ENCODE assay signal across 8 cellular contexts in the genomic region with DNA sequence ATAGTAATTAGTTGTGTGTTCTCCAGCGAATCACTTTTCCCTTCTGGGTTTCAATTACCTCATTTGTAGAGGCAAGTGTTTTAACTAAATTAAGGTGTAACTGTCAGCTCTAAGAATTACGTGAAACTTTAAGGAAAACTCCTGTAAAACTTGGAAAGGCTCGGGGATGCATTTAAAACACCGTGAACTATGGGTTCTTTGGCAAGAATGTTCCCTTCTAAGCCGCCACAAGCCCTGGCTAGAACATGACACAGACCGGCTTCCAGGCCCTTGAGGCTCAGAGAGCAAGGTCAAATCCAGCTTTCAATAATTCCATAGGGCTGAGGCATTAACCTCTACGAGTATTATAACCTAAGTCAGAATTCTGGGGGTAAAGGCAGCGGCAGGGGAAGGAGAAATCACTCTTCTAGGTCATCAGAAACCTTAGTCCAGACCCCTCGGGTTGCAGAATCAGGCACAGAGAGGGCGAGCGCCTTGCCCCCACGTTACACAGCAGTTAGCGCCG. TPM values are rescaled to one million over a fixed set of nuclear protein-coding genes. Genes with fewer than 3 reads are reported as not detected.
DNase-seq lines count a peak whose midpoint lies in the region; ATAC-seq, FAIRE-seq and TF ChIP-seq lines count a peak whose summit lies in the region.

No MANE protein-coding gene starts in this region.

- peaks cover 5% of the 10 kb centered on the region; the same call in 1 of the 2 replicates for H4K20me1 ChIP-seq in HepG2 (ENCODE audit: insufficient read depth, low read length)

- intact Hi-C loops in HepG2 (cut with micrococcal nuclease; ENCODE audit: unreplicated experiment) (loop anchor here (2.0 kb wide), 1 partner anchor 81 kb away; no protein-coding TSS in a partner anchor), transverse colon (cut with DNase I; ENCODE audit: low total_unique reads) (loop anchor here (5.0 kb wide), 1 partner anchor 82 kb away; no protein-coding TSS in a partner anchor)

- H2AFZ ChIP-seq in HepG2 (ENCODE audit: low read length): peak overlapping the region; percentile 48

- 2% methylated on average over 8 of the region's 14 CpGs for WGBS in HepG2 (ENCODE audit: low lambda C conversion rate)
- WGBS in transverse colon (ENCODE audit: low coverage in 1 of 2), 2 donors: 6 to 35% methylated on average over 5 to 12 of the region's 14 CpGs

- TF ChIP-seq EP300 in HepG2 (IDR thresholded peaks at IDR 0.05; ENCODE audit: low read depth in 2 of 2, low read length in 2 of 2) (no peak), HepG2 (CRISPR knock-in tag; IDR thresholded peaks at IDR 0.05; ENCODE audit: borderline replicate concordance) (no peak), transverse colon (IDR thresholded peaks at IDR 0.05; ENCODE audit: low read depth) (no peak)

- DNase-seq in G401 (ENCODE audit: low spot score) (peak; percentile 34), H54 (ENCODE audit: insufficient read length, low spot score) (peak; percentile 7), NB4 (ENCODE audit: low read depth) (no peak), choroid plexus epithelial cell (ENCODE audit: low read depth) (peak; percentile 20), HepG2 (ENCODE audit: low spot score) (peak; percentile 46), transverse colon (peak; percentile 15)
- DNase-seq in NK-92 treated with Interleukin-12 subunit alpha and Interleukin-12 subunit beta, amount 100 ng/mL, for 24 hours (lab: John Stamatoyannopoulos, UW): no peak

- H3K27me3 ChIP-seq in HepG2 (ENCODE audit: control insufficient read depth in 1 of 2, insufficient read depth in 2 of 2, low read length in 2 of 2) (peaks cover 0 to 3% of the 10 kb centered on the region in 2 experiments; a peak in 1 of 5 replicates), transverse colon (no peaks in the 10 kb centered on the region)

- H3K9ac ChIP-seq in HepG2 (ENCODE audit: insufficient read depth, low read depth, low read length): peak overlapping the region; percentile 89

- TSS peak; percentile 61 for BruUV-seq in HepG2 (replicated peaks; lab: Mats Ljungman, UMichigan)

- TF ChIP-seq POLR2A in H54 (IDR thresholded peaks at IDR 0.05; ENCODE audit: low read depth, low read length): no peak
- no peak for TF ChIP-seq POLR2A in NB4 (IDR thresholded peaks at IDR 0.05; ENCODE audit: extremely low read depth, insufficient read length)
- TF ChIP-seq POLR2A in HepG2 (IDR thresholded peaks at IDR 0.05; ENCODE audit: insufficient read depth in 1 of 2, low read depth in 2 of 2, low read length in 2 of 2): no peak
- no peak for TF ChIP-seq POLR2A in transverse colon (IDR thresholded peaks at IDR 0.05)

- H3K9me3 ChIP-seq in HepG2 (ENCODE audit: low read length) (no peaks in the 10 kb centered on the region), transverse colon (no peaks in the 10 kb centered on the region)

- peak overlapping the region; percentile 82 for H3K4me2 ChIP-seq in HepG2 (ENCODE audit: low read depth, low read length)

- H3K4me1 ChIP-seq in HepG2 (ENCODE audit: insufficient read depth, low read length) (peaks cover 55% of the 10 kb centered on the region), transverse colon (peaks cover 0 to 27% (median 12%) of the 10 kb centered on the region in 4 donors)

- H3K36me3 ChIP-seq in HepG2 (replicated peaks in 1 of 2; ENCODE audit: control insufficient read depth in 1 of 2, insufficient read depth in 2 of 2, low read length in 2 of 2) (no peaks in the 10 kb centered on the region), transverse colon (no peaks in the 10 kb centered on the region)

- H3K79me2 ChIP-seq in HepG2 (ENCODE audit: insufficient read depth, low read length): peaks cover 47% of the 10 kb centered on the region

- FAIRE-seq in H54 (lab: Jason Lieb, UNC): no peak
- peak; percentile 21 for FAIRE-seq in HepG2 (lab: Jason Lieb, UNC)

- POLR2A ChIA-PET in HepG2 (lab: Yijun Ruan, JAX): interaction anchor here (0.7 to 1.8 kb wide), 5 partner anchors 13 to 59 kb away, joined by 3 to 13 read pairs (median 5); no protein-coding TSS in a partner anchor

- in situ Hi-C loops in G401 (cut with HindIII; ENCODE audit: low sequenced_read_pairs) (no loop called here), HepG2 (cut with HindIII; ENCODE audit: extremely low pct_ligation_motif_present, low pct_unique_long_range_greater_than_20kb) (no loop called here), transverse colon (cut with MboI; ENCODE audit: low pct_ligation_motif_present in 1 of 4, low pct_unique_long_range_greater_than_20kb in 1 of 4, low sequenced_read_pairs in 3 of 4) (no loop called here)

- no peak for TF ChIP-seq RAD21 in HepG2 (CRISPR knock-in tag; IDR thresholded peaks at IDR 0.05)

- peak overlapping the region; percentile 91 for H3K4me3 ChIP-seq in NB4 (ENCODE audit: low read depth, low read length)
- H3K4me3 ChIP-seq in choroid plexus epithelial cell (ENCODE audit: low read depth, low read length): peak overlapping the region; percentile 82
- peak overlapping the region; percentile 78 to 96 (median 88) for H3K4me3 ChIP-seq in HepG2 (replicated peaks in 1 of 3; ENCODE audit: insufficient read depth in 1 of 3, low read depth in 2 of 3, low read length in 3 of 3)
- peak overlapping the region; percentile 55 to 93 (median 73) for H3K4me3 ChIP-seq in transverse colon

- CTCF ChIA-PET in HepG2 (lab: Yijun Ruan, JAX; ENCODE audit: low intra/inter-chr PET ratio, low total read pairs): no interaction called here

- H3K27ac ChIP-seq in HepG2 (ENCODE audit: extremely low read length, insufficient read depth, low read length) (peak overlapping the region; percentile 81), transverse colon (peak overlapping the region; percentile 85 to 95 (median 88))

- TF ChIP-seq CTCF in NB4 (IDR thresholded peaks at IDR 0.05; ENCODE audit: low read depth, low read length): no peak
- TF ChIP-seq CTCF in choroid plexus epithelial cell (conservative IDR thresholded peaks at IDR 0.05; ENCODE audit: low read depth, low read length): no peak
- TF ChIP-seq CTCF in HepG2 (CRISPR knock-in tag; IDR thresholded peaks at IDR 0.05): no peak
- TF ChIP-seq CTCF in transverse colon (IDR thresholded peaks at IDR 0.05): no peak

- ATAC-seq in HepG2: peak; percentile 75
- no peak for ATAC-seq in GM19467 (IDR thresholded peaks at IDR 0.05; ENCODE audit: unreplicated experiment)

TF ChIP-seq in HepG2, 621 proteins besides CTCF, POLR2A, EP300 and RAD21:
- TF ChIP-seq KDM1A (CRISPR knock-in tag; IDR thresholded peaks at IDR 0.05) (peak; percentile 86; the same call in 1 of the 2 replicates), ZNF776 (CRISPR knock-in tag; IDR thresholded peaks at IDR 0.05) (no peak), ZMYM2 (CRISPR knock-in tag; IDR thresholded peaks at IDR 0.05) (0 out of 2 replicates have a peak, but pooled peaks have one; percentile 61), CEBPB (IDR thresholded peaks at IDR 0.05; ENCODE audit: borderline replicate concordance, low read depth, low read length) (no peak), ZMYM3 (CRISPR knock-in tag; IDR thresholded peaks at IDR 0.05) (peak; percentile 91; the same call in 1 of the 2 replicates), SMAD3 (CRISPR knock-in tag; IDR thresholded peaks at IDR 0.05) (no peak), NFATC3 (CRISPR knock-in tag; IDR thresholded peaks at IDR 0.05) (no peak), SNAI1 (CRISPR knock-in tag; IDR thresholded peaks at IDR 0.05; ENCODE audit: borderline replicate concordance) (0 out of 2 replicates have a peak, but pooled peaks have one; percentile 14), HNF4A (CRISPR knock-in tag; IDR thresholded peaks at IDR 0.05) (peak; percentile 33; the same call in 1 of the 2 replicates), ZFP36 (IDR thresholded peaks at IDR 0.05; ENCODE audit: borderline replicate concordance, low read depth, low read length, partially characterized antibody) (peak; percentile 54)
- TF ChIP-seq, protein P1, sequence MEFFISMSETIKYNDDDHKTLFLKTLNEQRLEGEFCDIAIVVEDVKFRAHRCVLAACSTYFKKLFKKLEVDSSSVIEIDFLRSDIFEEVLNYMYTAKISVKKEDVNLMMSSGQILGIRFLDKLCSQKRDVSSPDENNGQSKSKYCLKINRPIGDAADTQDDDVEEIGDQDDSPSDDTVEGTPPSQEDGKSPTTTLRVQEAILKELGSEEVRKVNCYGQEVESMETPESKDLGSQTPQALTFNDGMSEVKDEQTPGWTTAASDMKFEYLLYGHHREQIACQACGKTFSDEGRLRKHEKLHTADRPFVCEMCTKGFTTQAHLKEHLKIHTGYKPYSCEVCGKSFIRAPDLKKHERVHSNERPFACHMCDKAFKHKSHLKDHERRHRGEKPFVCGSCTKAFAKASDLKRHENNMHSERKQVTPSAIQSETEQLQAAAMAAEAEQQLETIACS (CRISPR knock-in tag; IDR thresholded peaks at IDR 0.05): no peak

RNA-seq across cellular contexts. Expression of a gene that starts 0.7 kb away (rescaled TPM):
- total RNA-seq in G401 (2014; rRNA removed; shearing (Covaris generic)): 12.9 and 19.2 TPM in 2 replicates
- total RNA-seq in HepG2 (2016; rRNA removed; fragmentation: Illumina TruSeq; extraction: Trizol) (16.0 and 17.3 TPM in 2 replicates), transverse colon (10 to 100 TPM; 12.7 to 65.1 (median 35.0) TPM)
- 29.5 and 36.0 TPM in 2 replicates for total RNA-seq in HepG2 (2016; cell fraction: cytosol; rRNA removed; fragmentation: Illumina TruSeq; extraction: Trizol; ENCODE audit: low read depth)
- 14.3 and 15.4 TPM in 2 replicates for total RNA-seq in HepG2 (2016; cell fraction: insoluble cytoplasmic fraction; rRNA removed; fragmentation: Illumina TruSeq; extraction: Trizol)
- 8.3 and 9.1 TPM in 2 replicates for total RNA-seq in HepG2 (2016; cell fraction: membrane; rRNA removed; fragmentation: Illumina TruSeq; extraction: Trizol)
- 37.4 and 38.1 TPM in 2 replicates for total RNA-seq in HepG2 (2016; cell fraction: nucleus; rRNA removed; fragmentation: Illumina TruSeq; extraction: Trizol)
- polyA plus RNA-seq in HepG2 (2011; rRNA removed): 7.4 and 9.1 TPM in 2 replicates
- polyA plus RNA-seq in HepG2 (2011; cell fraction: cytosol; rRNA removed): 4.4 and 6.1 TPM in 2 replicates
- 8.4 and 9.0 TPM in 2 replicates for polyA plus RNA-seq in HepG2 (2011; cell fraction: nucleus; rRNA removed)
- 9.2 and 9.8 TPM in 2 replicates for polyA plus RNA-seq in HepG2 (2012)
- polyA plus RNA-seq in HepG2 (2016; cell fraction: cytosol; fragmentation: Illumina TruSeq; extraction: Trizol; ENCODE audit: low read depth): 0.53 and 0.77 TPM in 2 replicates
- polyA plus RNA-seq in HepG2 (2016; cell fraction: insoluble cytoplasmic fraction; fragmentation: Illumina TruSeq; extraction: Trizol; ENCODE audit: low read depth): 11.1 and 11.5 TPM in 2 replicates
- polyA plus RNA-seq in HepG2 (2016; cell fraction: membrane; fragmentation: Illumina TruSeq; extraction: Trizol; ENCODE audit: low read depth): 1.3 and 1.6 TPM in 2 replicates
- polyA plus RNA-seq in HepG2 (2016; cell fraction: nucleus; fragmentation: Illumina TruSeq; extraction: Trizol; ENCODE audit: insufficient read depth, low read depth): 12.4 and 14.5 TPM in 2 replicates
- polyA minus RNA-seq in HepG2 (2011; rRNA and poly(A)+ RNA removed; ENCODE audit: low replicate concordance): 16.6 and 20.1 TPM in 2 replicates
- polyA minus RNA-seq in HepG2 (2011; cell fraction: cytosol; rRNA and poly(A)+ RNA removed): 13.1 and 13.9 TPM in 2 replicates
- 80.6 and 100 TPM in 2 replicates for polyA minus RNA-seq in HepG2 (2011; cell fraction: nucleus; rRNA and poly(A)+ RNA removed)

Comparison
In these comparisons a context has a peak if more than half of its experiments do, and no peak if none do; other contexts are left out.
1. DNase-seq: peak in G401 (single experiment), H54 (single experiment), choroid plexus epithelial cell (single experiment), HepG2 (single experiment) and transverse colon (single experiment); none in NB4 (single experiment) and NK-92 treated with Interleukin-12 subunit alpha and Interleukin-12 subunit beta, amount 100 ng/mL, for 24 hours (single experiment).
2. Peak in every context shown above with its lines, with median percentiles within 50 percentile points of each other: H3K4me3 ChIP-seq.